In the genomic region with DNA sequence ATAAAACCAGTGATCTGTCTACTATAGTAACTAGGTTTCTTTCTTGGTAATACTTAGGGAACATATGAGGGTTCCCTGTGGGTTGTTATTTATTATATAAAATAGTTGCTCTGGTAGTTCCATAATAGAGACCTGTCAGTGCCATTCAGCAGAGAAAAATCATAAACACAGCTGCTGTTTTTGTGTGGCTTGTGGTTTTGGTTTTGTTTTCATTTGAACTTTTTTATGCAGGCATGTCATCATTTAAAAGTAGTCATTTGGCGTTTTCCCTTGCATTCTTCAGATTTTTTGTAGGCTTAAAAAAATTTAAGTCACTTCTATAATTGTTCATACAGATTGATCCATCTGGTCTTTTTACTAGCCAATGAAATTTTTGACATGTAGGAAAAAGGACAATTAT, we compare ENCODE assay signal across 8 cellular contexts. TPM values are rescaled to one million over a fixed set of nuclear protein-coding genes. Genes with fewer than 3 reads are reported as not detected.
A peak's percentile ranks its signal among the peaks of the same experiment; 100 is the strongest.
DNase-seq lines count a peak whose midpoint lies in the region; ATAC-seq and TF ChIP-seq lines count a peak whose summit lies in the region.

No MANE protein-coding gene starts in this region.

- H3K36me3 Mint-ChIP-seq in activated T-cell treated with anti-CD3 and anti-CD28 coated beads, Interleukin-2, amount 50 U/mL, for 4 hours (ENCODE audit: insufficient read depth), result peaks cover 12% of the 10 kb centered on the region

- intact Hi-C loops in mucosa of descending colon (cut with DNase I, micrococcal nuclease), result no loop called here
- intact Hi-C loops in left cardiac atrium (cut with DNase I), result loop anchor here in 1 of 2 donors (5.0 kb wide), 1 partner anchor 49 kb away; the partner anchor contains the start of gene PIK3CA

- peaks cover 50% of the 10 kb centered on the region for H3K4me1 Mint-ChIP-seq in activated T-cell treated with anti-CD3 and anti-CD28 coated beads, Interleukin-2, amount 50 U/mL, for 4 hours (ENCODE audit: low read depth)

- H3K36me3 ChIP-seq in mucosa of descending colon (ENCODE audit: low read depth), result no peaks in the 10 kb centered on the region

- H3K4me1 ChIP-seq in mucosa of descending colon (ENCODE audit: low read depth), result peaks cover 6% of the 10 kb centered on the region

- H3K9me3 ChIP-seq in mucosa of descending colon, result no peaks in the 10 kb centered on the region

- H3K4me3 ChIP-seq in mucosa of descending colon, result no peak overlapping the region

- DNase-seq in activated T-cell treated with anti-CD3 and anti-CD28 coated beads, Interleukin-2, amount 50 U/mL, for 4 hours, result no peak
- no peak for DNase-seq in activated T-cell treated with anti-CD3 and anti-CD28 coated beads, Interleukin-2, amount 50 U/mL, for 48 hours
- DNase-seq in RPMI8226, result peak; percentile 60
- DNase-seq in mucosa of descending colon, result no peak
- no peak for DNase-seq in left cardiac atrium
- DNase-seq in effector CD4-positive, alpha-beta T cell, result no peak
- DNase-seq in NCI-H2227 (lab: John Stamatoyannopoulos, UW; ENCODE audit: unreplicated experiment), result no peak

- H3K27me3 Mint-ChIP-seq in activated T-cell treated with anti-CD3 and anti-CD28 coated beads, Interleukin-2, amount 50 U/mL, for 4 hours (ENCODE audit: low read depth), result no peaks in the 10 kb centered on the region

- H3K4me3 Mint-ChIP-seq in activated T-cell treated with anti-CD3 and anti-CD28 coated beads, Interleukin-2, amount 50 U/mL, for 4 hours, result no peak overlapping the region

- no peak for TF ChIP-seq CTCF in mucosa of descending colon (IDR thresholded peaks at IDR 0.05)

- no peaks in the 10 kb centered on the region for H3K9me3 Mint-ChIP-seq in activated T-cell treated with anti-CD3 and anti-CD28 coated beads, Interleukin-2, amount 50 U/mL, for 4 hours

- ATAC-seq in activated T-cell treated with anti-CD3 and anti-CD28 coated beads, Interleukin-2, amount 50 U/mL, for 4 hours, result peak; percentile 74 to 77
- ATAC-seq in HG02759 (IDR thresholded peaks at IDR 0.05; ENCODE audit: unreplicated experiment) (peak; percentile 88), mucosa of descending colon (peak; percentile 12), left cardiac atrium (no peak)

RNA-seq across cellular contexts. Expression of gene PIK3CA, which starts 47.9 kb away (rescaled TPM):
- 10 to 100 TPM; 11.4 to 16.1 (median 12.0) TPM for total RNA-seq in activated T-cell treated with anti-CD3 and anti-CD28 coated beads, Interleukin-2, amount 50 U/mL, for 4 hours
- 10 to 100 TPM; 16.5 to 30.6 (median 19.5) TPM for total RNA-seq in mucosa of descending colon
- 10 to 100 TPM; 22.0 to 23.1 TPM for total RNA-seq in left cardiac atrium

RNA-seq across cellular contexts. Expression of gene KCNMB3, which starts 54.8 kb away (rescaled TPM):
- total RNA-seq in activated T-cell treated with anti-CD3 and anti-CD28 coated beads, Interleukin-2, amount 50 U/mL, for 4 hours, result under 1 TPM in 2 of 3 donors, not detected in 1; 0.15 to 0.34 TPM
- total RNA-seq in mucosa of descending colon, result 1 to 10 TPM; 2.1 to 2.7 (median 2.4) TPM
- 1 to 10 TPM; 1.5 to 2.1 TPM for total RNA-seq in left cardiac atrium

Comparison
In these comparisons a context has a peak if more than half of its experiments do, and no peak if none do; other contexts are left out.
1. ATAC-seq: peak in activated T-cell treated with anti-CD3 and anti-CD28 coated beads, Interleukin-2, amount 50 U/mL, for 4 hours (2 of 2), HG02759 (single experiment) and mucosa of descending colon (single experiment); none in left cardiac atrium (0 of 2).